Comparison of ENCODE assay signal across 8 cellular contexts in the genomic region with DNA sequence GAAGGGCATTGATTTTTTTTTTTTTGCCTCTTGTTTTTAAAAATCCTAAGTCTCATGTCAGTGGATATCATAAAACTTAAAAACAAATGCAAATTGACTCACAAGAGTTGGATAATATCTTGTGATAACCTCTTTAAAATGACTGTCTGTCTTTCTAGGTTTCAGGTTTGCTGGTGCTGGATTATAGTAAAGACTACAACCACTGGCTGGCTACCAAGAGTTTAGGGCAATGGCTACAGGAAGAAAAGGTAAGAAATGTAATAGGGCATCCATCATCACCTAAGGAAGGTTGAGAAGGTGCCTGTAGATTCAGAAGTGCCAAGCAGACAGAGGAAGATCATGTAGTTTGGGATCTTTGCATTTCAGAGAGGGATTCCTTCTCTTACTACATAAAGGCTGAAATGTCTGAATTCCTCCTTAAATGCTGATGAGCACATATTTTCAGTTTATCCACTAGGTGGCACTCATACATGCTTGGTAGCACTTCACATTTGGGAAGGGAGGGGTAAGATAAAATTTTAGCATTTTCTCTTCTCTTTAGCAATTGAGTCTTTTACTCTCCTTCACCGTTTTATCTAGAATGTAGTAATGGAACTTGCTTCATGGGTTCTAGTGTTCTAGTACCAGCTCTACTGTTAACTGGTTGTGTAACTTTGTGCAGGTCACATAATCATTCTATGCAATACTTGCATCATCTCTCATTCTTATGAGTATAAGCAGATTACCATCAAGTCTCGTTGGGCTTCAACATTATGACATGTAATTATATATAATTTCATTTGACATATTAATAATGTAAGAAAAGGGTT. TPM values are rescaled to one million over a fixed set of nuclear protein-coding genes. Genes with fewer than 3 reads are reported as not detected.
DNase-seq lines count a peak whose midpoint lies in the region; ATAC-seq and TF ChIP-seq lines count a peak whose summit lies in the region.

No MANE protein-coding gene starts in this region.

- H3K9me3 ChIP-seq in GM23248 (ENCODE audit: low read depth): no peaks in the 10 kb centered on the region
- H3K9me3 ChIP-seq in IMR-90 (ENCODE audit: control insufficient read depth, insufficient read depth, low read length): no peaks in the 10 kb centered on the region
- H3K9me3 ChIP-seq in esophagus squamous epithelium: no peaks in the 10 kb centered on the region
- no peaks in the 10 kb centered on the region for H3K9me3 ChIP-seq in ovary

- H3K27ac ChIP-seq in GM23248: no peak overlapping the region
- H3K27ac ChIP-seq in IMR-90 (ENCODE audit: insufficient read depth, low read length): no peak overlapping the region
- H3K27ac ChIP-seq in RWPE1: no peak overlapping the region
- no peak overlapping the region for H3K27ac ChIP-seq in esophagus squamous epithelium
- no peak overlapping the region for H3K27ac ChIP-seq in ovary

- dilution Hi-C loops in IMR-90 (cut with HindIII; ENCODE audit: low sequenced_read_pairs, unreplicated experiment): no loop called here

- H4K91ac ChIP-seq in IMR-90 (ENCODE audit: insufficient read depth, low read depth, low read length): no peak overlapping the region

- H2AK9ac ChIP-seq in IMR-90 (replicated peaks; ENCODE audit: low read depth, low read length, poor library complexity): no peak overlapping the region

- POLR2A ChIA-PET in IMR-90 (lab: Charles Lee; ENCODE audit: unreplicated experiment) (no interaction called here), RWPE1 (lab: Yijun Ruan, JAX; ENCODE audit: low non-redundant PET) (no interaction called here)

- H3K79me1 ChIP-seq in IMR-90 (ENCODE audit: low read depth in 1 of 2, low read length in 2 of 2): no peaks in the 10 kb centered on the region

- H2BK5ac ChIP-seq in IMR-90 (ENCODE audit: low read depth, low read length, poor library complexity, severe bottlenecking): no peak overlapping the region

- no TSS peak for BruUV-seq in IMR-90 (replicated peaks; lab: Mats Ljungman, UMichigan)

- H3K4me1 ChIP-seq in GM23248 (ENCODE audit: insufficient read depth) (no peaks in the 10 kb centered on the region), IMR-90 (ENCODE audit: control insufficient read depth, insufficient read depth, low read length) (no peaks in the 10 kb centered on the region), esophagus squamous epithelium (no peaks in the 10 kb centered on the region), ovary (ENCODE audit: insufficient read depth) (no peaks in the 10 kb centered on the region)

- no peak overlapping the region for H2BK20ac ChIP-seq in IMR-90 (ENCODE audit: low read depth, low read length)

- H3K56ac ChIP-seq in IMR-90 (ENCODE audit: extremely low read depth, insufficient read depth, low read length): no peak overlapping the region

- no peak overlapping the region for H3K9ac ChIP-seq in GM23248
- no peak overlapping the region for H3K9ac ChIP-seq in IMR-90 (ENCODE audit: low read depth, low read length)

- H4K20me1 ChIP-seq in GM23248 (ENCODE audit: insufficient read depth) (no peaks in the 10 kb centered on the region), IMR-90 (ENCODE audit: insufficient read depth, low read length) (no peaks in the 10 kb centered on the region)

- no peak overlapping the region for H3K14ac ChIP-seq in IMR-90 (replicated peaks; ENCODE audit: low read depth, low read length)

- intact Hi-C loops in IMR-90 (cut with micrococcal nuclease): loop anchor here (1.0 to 2.0 kb wide), 2 partner anchors 581 to 1989 kb away; no protein-coding TSS in a partner anchor
- intact Hi-C loops in esophagus squamous epithelium (cut with DNase I): no loop called here
- intact Hi-C loops in ovary (cut with DNase I): no loop called here

- H3K27me3 ChIP-seq in GM23248 (replicated peaks; ENCODE audit: insufficient read depth) (no peaks in the 10 kb centered on the region), IMR-90 (ENCODE audit: control insufficient read depth, insufficient read depth, low read length) (no peaks in the 10 kb centered on the region), esophagus squamous epithelium (no peaks in the 10 kb centered on the region), ovary (no peaks in the 10 kb centered on the region)

- H2AFZ ChIP-seq in GM23248: peak overlapping the region; percentile 56
- no peak overlapping the region for H2AFZ ChIP-seq in IMR-90 (replicated peaks; ENCODE audit: low read length, poor library complexity)

- no peaks in the 10 kb centered on the region for H3K79me2 ChIP-seq in GM23248 (ENCODE audit: insufficient read depth)

- H4K8ac ChIP-seq in IMR-90 (ENCODE audit: low read depth in 2 of 2, low read length in 2 of 2): no peak overlapping the region

- peak; percentile 77 for ATAC-seq in IMR-90 (ENCODE audit: low read depth)

- in situ Hi-C loops in GM23248 (cut with MboI): no loop called here
- in situ Hi-C loops in IMR-90 (cut with MboI; ENCODE audit: low sequenced_read_pairs): no loop called here

- no peaks in the 10 kb centered on the region for H3K9me1 ChIP-seq in IMR-90 (ENCODE audit: insufficient read depth, low read length)

- DNase-seq in A172 (ENCODE audit: low spot score) (peak; percentile 61), GM04503 (ENCODE audit: low read depth) (peak; percentile 13), GM23248 (peak; percentile 70), IMR-90 (peak; percentile 59), RWPE1 (ENCODE audit: low spot score) (peak; percentile 38), esophagus squamous epithelium (lab: John Stamatoyannopoulos, UW) (no peak), ovary (no peak), HK-2 (ENCODE audit: unreplicated experiment) (no peak)

- H4K5ac ChIP-seq in IMR-90 (ENCODE audit: low read depth, low read length): no peak overlapping the region

- H3K18ac ChIP-seq in IMR-90 (ENCODE audit: low read depth, low read length): no peak overlapping the region

- H2BK15ac ChIP-seq in IMR-90 (ENCODE audit: low read depth, low read length): no peak overlapping the region

- CTCF ChIA-PET in IMR-90 (lab: Yijun Ruan, JAX): no interaction called here
- CTCF ChIA-PET in RWPE1 (lab: Yijun Ruan, JAX): interaction anchor here (0.5 to 1.0 kb wide), 3 partner anchors 9 to 517 kb away, joined by 3 read pairs; no protein-coding TSS in a partner anchor

- H3K36me3 ChIP-seq in GM23248 (ENCODE audit: low read depth) (no peaks in the 10 kb centered on the region), IMR-90 (ENCODE audit: control insufficient read depth, insufficient read depth, low read length) (no peaks in the 10 kb centered on the region), esophagus squamous epithelium (no peaks in the 10 kb centered on the region), ovary (no peaks in the 10 kb centered on the region)

- no peaks in the 10 kb centered on the region for H3K9me2 ChIP-seq in GM23248 (ENCODE audit: insufficient read depth)

- no peak overlapping the region for H2BK120ac ChIP-seq in IMR-90 (ENCODE audit: low read depth, low read length)

- TF ChIP-seq POLR2A in IMR-90 (IDR thresholded peaks at IDR 0.05; ENCODE audit: low read depth, low read length) (no peak), esophagus squamous epithelium (IDR thresholded peaks at IDR 0.05) (no peak), ovary (IDR thresholded peaks at IDR 0.05) (no peak)

- no peak overlapping the region for H3K4me2 ChIP-seq in GM23248 (ENCODE audit: unreplicated experiment)
- H3K4me2 ChIP-seq in IMR-90 (ENCODE audit: low read depth, low read length): no peak overlapping the region

- peak; percentile 53 for TF ChIP-seq RAD21 in IMR-90 (IDR thresholded peaks at IDR 0.05; ENCODE audit: low read length)

- TF ChIP-seq CTCF in IMR-90 (conservative IDR thresholded peaks at IDR 0.05; ENCODE audit: low read depth, low read length) (peak; percentile 72), RWPE1 (conservative IDR thresholded peaks at IDR 0.05; ENCODE audit: low read depth) (peak; percentile 75), esophagus squamous epithelium (IDR thresholded peaks at IDR 0.05) (peak; percentile 8 to 50 (median 34)), ovary (IDR thresholded peaks at IDR 0.05) (peak; percentile 21 to 29 (median 24))

- H3K4ac ChIP-seq in IMR-90 (ENCODE audit: low read depth, low read length): no peak overlapping the region

- no peaks in the 10 kb centered on the region for H3F3A ChIP-seq in GM23248 (ENCODE audit: insufficient read depth)

- H3K23ac ChIP-seq in IMR-90 (ENCODE audit: low read depth, low read length): no peak overlapping the region

- no peak for TF ChIP-seq EP300 in ovary (IDR thresholded peaks at IDR 0.05)

- 37 to 41% methylated on average over 2 of the region's 2 CpGs for WGBS in GM23248 (ENCODE audit: low coverage in 1 of 2, low lambda C conversion rate in 2 of 2, missing lambda C conversion rate in 2 of 2), 2 experiments
- WGBS in IMR-90 (ENCODE audit: extremely low coverage in 2 of 2, insufficient read length in 1 of 2), 2 experiments: no CpG with 5 or more reads among the region's 2 CpGs
- WGBS in esophagus squamous epithelium, 2 donors: 26 to 36% methylated on average over 2 of the region's 2 CpGs
- 29 to 36% (median 32%) methylated on average over 2 of the region's 2 CpGs for WGBS in ovary, 3 donors

- H3K4me3 ChIP-seq in GM23248 (no peak overlapping the region), IMR-90 (ENCODE audit: insufficient read depth, low read depth, low read length) (no peak overlapping the region), esophagus squamous epithelium (no peak overlapping the region), ovary (no peak overlapping the region)

- H2AK5ac ChIP-seq in IMR-90 (ENCODE audit: low read depth, low read length): no peak overlapping the region

TF ChIP-seq in IMR-90, 13 proteins besides CTCF, POLR2A, EP300 and RAD21 (continues in another document):
- TF ChIP-seq CEBPB (IDR thresholded peaks at IDR 0.05; ENCODE audit: low read depth, low read length) (peak; percentile 63), SMC3 (IDR thresholded peaks at IDR 0.05; ENCODE audit: low read depth, low read length) (peak; percentile 43), MAFK (IDR thresholded peaks at IDR 0.05; ENCODE audit: low read depth, low read length) (peak; percentile 80), MXI1 (IDR thresholded peaks at IDR 0.05; ENCODE audit: borderline replicate concordance, low read depth, low read length) (no peak), BHLHE40 (IDR thresholded peaks at IDR 0.05; ENCODE audit: low read depth, low read length) (no peak), CHD1 (IDR thresholded peaks at IDR 0.05; ENCODE audit: low read depth, low read length) (no peak)

RNA-seq across cellular contexts. Expression of a gene that starts 21.1 kb away (rescaled TPM):
- 28.8 and 50.7 TPM in 2 replicates for total RNA-seq in A172 (2014; rRNA removed; shearing (Covaris generic))
- total RNA-seq in GM23248 (2014; rRNA removed; shearing (Covaris generic)): 2.0 and 4.9 TPM in 2 replicates
- polyA plus RNA-seq in GM23248 (2016; fragmentation: Nextera tagmentation; extraction: Ambion mirVana) (1.8 and 2.1 TPM in 2 replicates), IMR-90 (2012; rRNA removed) (4.3 and 5.4 TPM in 2 replicates), ovary (1 to 10 TPM; 1.9 to 6.2 TPM)
- total RNA-seq in IMR-90 (2012; rRNA removed) (18.6 and 20.1 TPM in 2 replicates), esophagus squamous epithelium (1 to 10 TPM; 2.2 to 8.9 (median 4.3) TPM), ovary (10 to 100 TPM in 1 of 7 donors, 1 to 10 TPM in 6; 2.6 to 14.1 (median 8.7) TPM)
- polyA plus RNA-seq in IMR-90 (2012; cell fraction: cytosol; rRNA removed): 1.5 and 1.7 TPM in 2 replicates
- 1.9 and 14.6 TPM in 2 replicates for polyA plus RNA-seq in IMR-90 (2012; cell fraction: nucleus; rRNA removed; ENCODE audit: low replicate concordance)

Comparison
In these comparisons a context has a peak if more than half of its experiments do, and no peak if none do; other contexts are left out.
1. DNase-seq: peak in A172 (single experiment), GM04503 (single experiment), GM23248 (single experiment), IMR-90 (single experiment) and RWPE1 (single experiment); none in esophagus squamous epithelium (single experiment), ovary (0 of 5) and HK-2 (single experiment).
2. CTCF ChIP-seq: peak in every context shown above with its lines; median percentile 75 in RWPE1; 72 in IMR-90; 34 in esophagus squamous epithelium; 24 in ovary.